In genomic region chr9:66601472-66601871, GRCh38 we compare ENCODE assay signal across 8 cellular contexts.
A peak's percentile ranks its signal among the peaks of the same experiment; 100 is the strongest.
DNase-seq lines count a peak whose midpoint lies in the region; TF ChIP-seq lines count a peak whose summit lies in the region.
"Not testable (repeated sequence)": the region's sequence is repeated elsewhere in the genome, so short reads cannot be mapped to it uniquely, and the experiment has no call there.

No MANE protein-coding gene starts in this region.

- intact Hi-C loops in adrenal gland (cut with DNase I): not testable (repeated sequence)

- 67 to 81% (median 80%) methylated on average over 7 to 10 of the region's 10 CpGs for WGBS in adrenal gland, 4 donors

- TF ChIP-seq POLR2A in adrenal gland (IDR thresholded peaks at IDR 0.05): not testable (repeated sequence)

- H3K4me3 ChIP-seq in AG10803 (ENCODE audit: low read length); adrenal gland; cardiac fibroblast (replicated peaks in 1 of 2; ENCODE audit: low read depth in 2 of 2, low read length in 2 of 2): not testable (repeated sequence)

- H3K36me3 ChIP-seq in adrenal gland (replicated peaks in 1 of 2): not testable (repeated sequence)

- H3K4me1 ChIP-seq in adrenal gland (replicated peaks in 1 of 2): not testable (repeated sequence)

- not testable (repeated sequence) for H3K9me3 ChIP-seq in adrenal gland (replicated peaks in 1 of 3)

- DNase-seq in AG10803 (ENCODE audit: low read depth) (peak; percentile 15), NCI-H226 (peak; percentile 1), adrenal gland (peak in 5 of 7 donors; percentile 2 to 39 (median 19)), cardiac fibroblast (ENCODE audit: low read depth in 2 of 2) (peak; percentile 14 to 35), fibroblast of peridontal ligament (ENCODE audit: extremely low read depth) (peak; percentile 0), iris pigment epithelial cell (ENCODE audit: low read depth) (peak; percentile 81), myocyte (ENCODE audit: low read depth) (peak; percentile 46), smooth muscle cell of the brain vasculature (ENCODE audit: low read depth, low spot score) (peak; percentile 1)

- not testable (repeated sequence) for TF ChIP-seq CTCF in AG10803 (conservative IDR thresholded peaks at IDR 0.05; ENCODE audit: low read length); adrenal gland (IDR thresholded peaks at IDR 0.05); cardiac fibroblast (IDR thresholded peaks at IDR 0.05; ENCODE audit: low read depth, low read length)

- H3K27ac ChIP-seq in adrenal gland: not testable (repeated sequence)

- H3K27me3 ChIP-seq in adrenal gland: not testable (repeated sequence)

Comparison
In these comparisons a context has a peak if more than half of its experiments do, and no peak if none do; other contexts are left out.
1. DNase-seq: peak in every context shown above with its lines; median percentile 81 in iris pigment epithelial cell; 46 in myocyte; 24 in cardiac fibroblast; 19 in adrenal gland; 15 in AG10803; 1 in NCI-H226; 1 in smooth muscle cell of the brain vasculature; 0 in fibroblast of peridontal ligament.